In genomic region chrX:148530464-148531077, GRCh38 we compare ENCODE assay signal across 10 cellular contexts. TPM values are rescaled to one million over a fixed set of nuclear protein-coding genes. Genes with fewer than 3 reads are reported as not detected.
DNase-seq lines count a peak whose midpoint lies in the region; ATAC-seq, FAIRE-seq and TF ChIP-seq lines count a peak whose summit lies in the region.
"Had no signal": no experiment of that assay in that cellular context is flagged by ENCODE, and none has a peak within 500 bp of the region (broad histone marks: within the 10 kb centered on the region; RNA-seq: fewer than 3 reads in every experiment).

No MANE protein-coding gene starts in this region.

- no peak for ATAC-seq in GM21576 (IDR thresholded peaks at IDR 0.05; ENCODE audit: unreplicated experiment)

- H3K36me3 ChIP-seq in breast epithelium, result no peaks in the 10 kb centered on the region
- no peaks in the 10 kb centered on the region for H3K36me3 ChIP-seq in endothelial cell of umbilical vein (ENCODE audit: control insufficient read depth in 2 of 2, extremely low read depth in 1 of 2, insufficient read depth in 2 of 2, low read length in 2 of 2)
- H3K36me3 ChIP-seq in testis (ENCODE audit: low read depth, missing control alignments), result no peaks in the 10 kb centered on the region
- H3K36me3 ChIP-seq: SJSA1 had no signal

- H3K27me3 ChIP-seq in breast epithelium, result peaks cover 0 to 18% of the 10 kb centered on the region in 2 donors
- no peaks in the 10 kb centered on the region for H3K27me3 ChIP-seq in endothelial cell of umbilical vein (ENCODE audit: control insufficient read depth in 2 of 2, insufficient read depth in 2 of 2, low read length in 2 of 2)
- no peaks in the 10 kb centered on the region for H3K27me3 ChIP-seq in testis
- H3K27me3 ChIP-seq: SJSA1 had no signal

- no peak overlapping the region for H3K27ac ChIP-seq in breast epithelium
- H3K27ac ChIP-seq in endothelial cell of umbilical vein (ENCODE audit: insufficient read depth, low read depth, low read length), result no peak overlapping the region
- H3K27ac ChIP-seq in testis, result no peak overlapping the region
- H3K27ac ChIP-seq: SJSA1 had no signal

- no peak for FAIRE-seq in endothelial cell of umbilical vein (lab: Jason Lieb, UNC)

- H2AFZ ChIP-seq in endothelial cell of umbilical vein (ENCODE audit: low read depth, low read length), result no peak overlapping the region

- no peak overlapping the region for H3K4me3 Mint-ChIP-seq in MCF 10A (ENCODE audit: unreplicated experiment)

- H3K9me1 ChIP-seq in endothelial cell of umbilical vein (replicated peaks; ENCODE audit: control insufficient read depth, extremely low read depth, insufficient read depth, low read length), result no peaks in the 10 kb centered on the region

- H3K27me3 Mint-ChIP-seq in MCF 10A (ENCODE audit: insufficient read depth, unreplicated experiment), result no peaks in the 10 kb centered on the region

- no peak overlapping the region for H3K4me3 ChIP-seq in breast epithelium
- no peak overlapping the region for H3K4me3 ChIP-seq in endothelial cell of umbilical vein (replicated peaks in 1 of 3; ENCODE audit: insufficient read depth in 1 of 3, low read depth in 1 of 3, low read length in 3 of 3)
- no peak overlapping the region for H3K4me3 ChIP-seq in testis
- H3K4me3 ChIP-seq: SJSA1 had no signal

- CTCF ChIA-PET in MCF 10A (lab: Yijun Ruan, JAX), result interaction anchor here (0.6 to 2.4 kb wide), 24 partner anchors 8 to 1098 kb away, joined by 3 to 9 read pairs (median 4); no protein-coding TSS in a partner anchor
- CTCF ChIA-PET in endothelial cell of umbilical vein (lab: Charles Lee), result interaction anchor here (0.6 to 1.7 kb wide), 10 partner anchors 8 to 940 kb away, joined by 3 to 12 read pairs (median 4); no protein-coding TSS in a partner anchor

- intact Hi-C loops in MCF 10A (cut with micrococcal nuclease), result no loop called here
- intact Hi-C loops in breast epithelium (cut with DNase I; ENCODE audit: low total_unique reads), result no loop called here
- intact Hi-C loops in endothelial cell of umbilical vein (cut with micrococcal nuclease), result loop anchor here (2.0 to 5.0 kb wide), 2 partner anchors 757 to 940 kb away; no protein-coding TSS in a partner anchor
- intact Hi-C loops in testis (cut with DNase I; ENCODE audit: low total_unique reads), result no loop called here

- no peaks in the 10 kb centered on the region for H4K20me1 ChIP-seq in endothelial cell of umbilical vein (replicated peaks; ENCODE audit: control insufficient read depth, extremely low read depth, insufficient read depth, low read length)

- H3K27ac Mint-ChIP-seq in MCF 10A (ENCODE audit: low read depth, unreplicated experiment), result no peak overlapping the region

- H3K9me3 ChIP-seq in breast epithelium, result no peaks in the 10 kb centered on the region
- H3K9me3 ChIP-seq in endothelial cell of umbilical vein (replicated peaks; ENCODE audit: control insufficient read depth, insufficient read depth, low read length), result no peaks in the 10 kb centered on the region
- no peaks in the 10 kb centered on the region for H3K9me3 ChIP-seq in testis
- H3K9me3 ChIP-seq: SJSA1 had no signal

- no peak overlapping the region for H3K4me2 ChIP-seq in endothelial cell of umbilical vein (ENCODE audit: insufficient read depth, low read length)

- POLR2A ChIA-PET in MCF 10A (lab: Yijun Ruan, JAX) (interaction anchor here (0.9 kb wide), 1 partner anchor 17 kb away, joined by 4 read pairs; no protein-coding TSS in a partner anchor), endothelial cell of umbilical vein (lab: Charles Lee) (no interaction called here)

- DNase-seq in MCF 10A (ENCODE audit: unreplicated experiment) (peak; percentile 16), breast epithelium (ENCODE audit: low spot score in 2 of 2) (no peak), NCI-H1105 (lab: John Stamatoyannopoulos, UW) (peak; percentile 17), endothelial cell of umbilical vein (ENCODE audit: low read depth, low spot score) (peak; percentile 10), testis (peak; percentile 29), amygdala (lab: John Stamatoyannopoulos, UW) (no peak)
- DNase-seq in activated effector memory CD4-positive, alpha-beta T cell treated with Interleukin-2 at 50 U/mL for 16 hours, result no peak
- DNase-seq: foreskin melanocyte had no signal

- no peaks in the 10 kb centered on the region for H3K4me1 Mint-ChIP-seq in MCF 10A (ENCODE audit: insufficient read depth, unreplicated experiment)

- TF ChIP-seq POLR2A in breast epithelium (IDR thresholded peaks at IDR 0.05), result no peak
- no peak for TF ChIP-seq POLR2A in endothelial cell of umbilical vein (IDR thresholded peaks at IDR 0.05; ENCODE audit: low read depth, low read length)
- no peak for TF ChIP-seq POLR2A in testis (IDR thresholded peaks at IDR 0.05)

- BruUV-seq in MCF 10A (replicated peaks; lab: Mats Ljungman, UMichigan), result no TSS peak
- no TSS peak for BruUV-seq in endothelial cell of umbilical vein (replicated peaks; lab: Mats Ljungman, UMichigan)

- no peaks in the 10 kb centered on the region for H3K79me2 ChIP-seq in endothelial cell of umbilical vein (ENCODE audit: control insufficient read depth, insufficient read depth, low read length)

- dilution Hi-C loops in endothelial cell of umbilical vein (cut with MboI; ENCODE audit: extremely low pct_ligation_motif_present, low sequenced_read_pairs), result no loop called here

- no peaks in the 10 kb centered on the region for H3K9me3 Mint-ChIP-seq in MCF 10A (ENCODE audit: unreplicated experiment)

- TF ChIP-seq CTCF in MCF 10A (IDR thresholded peaks at IDR 0.05; ENCODE audit: unreplicated experiment) (peak; percentile 47), breast epithelium (IDR thresholded peaks at IDR 0.05) (peak in 1 of 3 donors; percentile 20), endothelial cell of umbilical vein (IDR thresholded peaks at IDR 0.05; ENCODE audit: extremely low read depth in 1 of 2, insufficient read depth in 1 of 2, low read depth in 1 of 2, low read length in 2 of 2) (peak; percentile 23 to 29), testis (IDR thresholded peaks at IDR 0.05) (peak in 2 of 3 experiments; percentile 28 to 54)

- no peaks in the 10 kb centered on the region for H3K36me3 Mint-ChIP-seq in MCF 10A (ENCODE audit: insufficient read depth, unreplicated experiment)

- H3K4me1 ChIP-seq in breast epithelium (no peaks in the 10 kb centered on the region), endothelial cell of umbilical vein (ENCODE audit: control insufficient read depth, extremely low read depth, insufficient read depth, low read length) (no peaks in the 10 kb centered on the region), testis (no peaks in the 10 kb centered on the region)
- H3K4me1 ChIP-seq: SJSA1 had no signal

- 37 to 39% methylated on average over 2 of the region's 2 CpGs for WGBS in testis, 2 donors

- H3K9ac ChIP-seq in endothelial cell of umbilical vein (replicated peaks; ENCODE audit: extremely low read depth, insufficient read depth, low read length), result no peak overlapping the region

TF ChIP-seq in endothelial cell of umbilical vein, 7 proteins besides CTCF, POLR2A, EP300 and RAD21:
- no peak for TF ChIP-seq FOS (IDR thresholded peaks at IDR 0.05; ENCODE audit: borderline replicate concordance, insufficient read depth, low read length)
- no peak for TF ChIP-seq MAX (IDR thresholded peaks at IDR 0.05; ENCODE audit: insufficient read depth, insufficient read length)
- TF ChIP-seq EZH2 (IDR thresholded peaks at IDR 0.05; ENCODE audit: borderline replicate concordance, low read depth, low read length, severe bottlenecking), result no peak
- no peak for TF ChIP-seq MYC (IDR thresholded peaks at IDR 0.05; ENCODE audit: low read depth, low read length)
- no peak for TF ChIP-seq GATA2 (IDR thresholded peaks at IDR 0.05; ENCODE audit: insufficient read depth, insufficient read length, low read depth, low read length)
- no peak for TF ChIP-seq JUN (IDR thresholded peaks at IDR 0.05; ENCODE audit: borderline replicate concordance, insufficient read depth, insufficient read length, low read depth)
- no peak for TF ChIP-seq POLR2AphosphoS5 (IDR thresholded peaks at IDR 0.05; ENCODE audit: insufficient read depth, low read depth, low read length)

RNA-seq across cellular contexts. Expression of gene AFF2, which starts 30.2 kb away (rescaled TPM):
- total RNA-seq in MCF 10A (2022) (0.19 and 0.42 TPM in 2 replicates), breast epithelium (10 to 100 TPM in 1 of 3 donors, 1 to 10 TPM in 2; 4.6 to 41.0 (median 5.7) TPM), endothelial cell of umbilical vein (0.07 TPM in 1 of 2 replicates, not detected in the other), testis (10 to 100 TPM; 21.3 to 28.1 TPM)
- polyA plus RNA-seq in endothelial cell of umbilical vein (0.03 TPM in 1 of 2 replicates, not detected in the other), testis (ENCODE audit: insufficient read depth, low read depth, low replicate concordance) (4.7 TPM)
- 0.01 and 0.03 TPM in 2 replicates for polyA plus RNA-seq in endothelial cell of umbilical vein (2011; cell fraction: cytosol; rRNA removed)
- 0.04 and 0.07 TPM in 2 replicates for polyA plus RNA-seq in endothelial cell of umbilical vein (2011; cell fraction: nucleus; rRNA removed)
- 0.03 TPM in 1 of 2 replicates, not detected in the other for polyA plus RNA-seq in endothelial cell of umbilical vein (2012)
- 0.06 and 0.10 TPM in 2 replicates for polyA minus RNA-seq in endothelial cell of umbilical vein
- not detected for polyA minus RNA-seq in endothelial cell of umbilical vein (2011; cell fraction: cytosol; rRNA and poly(A)+ RNA removed)
- 0.19 TPM in 1 of 2 replicates, not detected in the other for polyA minus RNA-seq in endothelial cell of umbilical vein (2011; cell fraction: nucleus; rRNA and poly(A)+ RNA removed)

Comparison
In these comparisons a context has a peak if more than half of its experiments do, and no peak if none do; other contexts are left out.
1. DNase-seq: peak in MCF 10A (single experiment), NCI-H1105 (single experiment), endothelial cell of umbilical vein (single experiment) and testis (single experiment); none in breast epithelium (0 of 2), activated effector memory CD4-positive, alpha-beta T cell treated with Interleukin-2 at 50 U/mL for 16 hours (single experiment) and amygdala (0 of 56).